ENCODE assay signal across 10 cellular contexts in the genomic region with DNA sequence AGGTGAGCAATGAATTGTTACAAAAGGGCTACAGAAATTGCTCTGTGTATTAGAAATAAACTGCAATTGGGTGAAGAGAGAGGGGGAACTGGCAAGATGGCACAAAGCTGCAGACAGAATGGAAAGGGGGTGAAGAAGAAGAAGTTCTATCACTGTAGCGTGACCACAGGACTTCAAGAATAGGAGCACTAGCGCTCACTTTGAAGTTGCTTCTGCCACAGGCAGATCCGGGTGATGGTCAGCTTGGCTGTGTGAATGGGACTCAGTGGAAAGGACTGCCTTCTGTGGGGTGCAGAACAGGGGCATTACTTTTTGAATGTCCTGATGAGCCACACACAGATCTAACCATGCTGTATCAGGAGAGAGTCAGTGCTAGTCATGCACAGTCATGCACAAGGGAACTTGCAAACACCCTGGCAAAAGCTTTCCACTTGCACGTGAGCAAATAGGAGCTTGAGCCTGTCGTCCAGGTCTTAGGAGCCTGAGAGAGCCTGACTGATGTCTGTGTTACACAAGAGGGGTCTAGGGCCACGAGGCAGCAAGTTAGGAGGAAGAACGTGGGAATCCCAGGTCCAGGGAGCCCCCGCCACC. TPM values are rescaled to one million over a fixed set of nuclear protein-coding genes. Genes with fewer than 3 reads are reported as not detected.
A peak's percentile ranks its signal among the peaks of the same experiment; 100 is the strongest.
DNase-seq lines count a peak whose midpoint lies in the region; ATAC-seq, FAIRE-seq and TF ChIP-seq lines count a peak whose summit lies in the region.
"Had no signal": no experiment of that assay in that cellular context is flagged by ENCODE, and none has a peak within 500 bp of the region (broad histone marks: within the 10 kb centered on the region; RNA-seq: fewer than 3 reads in every experiment).

No MANE protein-coding gene starts in this region.

- peaks cover 56% of the 10 kb centered on the region for H3K4me1 Mint-ChIP-seq in activated T-cell treated with anti-CD3 and anti-CD28 coated beads, Interleukin-2, amount 50 U/mL, for 72 hours (ENCODE audit: low read depth)

- no peaks in the 10 kb centered on the region for H4K20me1 ChIP-seq in OCI-LY7 (ENCODE audit: insufficient read depth, low read length)
- no peaks in the 10 kb centered on the region for H4K20me1 ChIP-seq in H1 (replicated peaks in 1 of 2; ENCODE audit: control insufficient read depth in 1 of 2, insufficient read depth in 2 of 2, low read length in 2 of 2)

- no peaks in the 10 kb centered on the region for H3K79me2 ChIP-seq in OCI-LY7 (ENCODE audit: insufficient read depth, low read depth, low read length)
- H3K79me2 ChIP-seq in H1 (ENCODE audit: control insufficient read depth in 1 of 2, insufficient read depth in 2 of 2, low read length in 2 of 2) = no peaks in the 10 kb centered on the region

- H2BK120ac ChIP-seq in H1 (replicated peaks; ENCODE audit: low read depth, low read length) = no peak overlapping the region

- no peaks in the 10 kb centered on the region for H3K9me2 ChIP-seq in OCI-LY7 (ENCODE audit: insufficient read depth, low read length)

- H3K36me3 ChIP-seq in OCI-LY7 (ENCODE audit: insufficient read depth, low read length) (no peaks in the 10 kb centered on the region), H1 (ENCODE audit: control insufficient read depth in 2 of 4, insufficient read depth in 4 of 4, low read length in 3 of 4) (no peaks in the 10 kb centered on the region), vagina (no peaks in the 10 kb centered on the region)

- H2AFZ ChIP-seq in OCI-LY7 (ENCODE audit: low read length) = peak overlapping the region; percentile 24; the same call in 1 of the 2 replicates
- peak overlapping the region; percentile 97 for H2AFZ ChIP-seq in H1 (ENCODE audit: low read length)

- no peaks in the 10 kb centered on the region for H3K79me1 ChIP-seq in H1 (ENCODE audit: low read depth, low read length)

- H2AK5ac ChIP-seq in H1 (ENCODE audit: low read depth, low read length) = no peak overlapping the region

- intact Hi-C loops in OCI-LY7 (cut with micrococcal nuclease; ENCODE audit: unreplicated experiment) (loop anchor here (1.0 to 5.0 kb wide), 6 partner anchors 70 to 293 kb away; no protein-coding TSS in a partner anchor), vagina (cut with DNase I) (no loop called here)

- H2BK20ac ChIP-seq in H1 (ENCODE audit: low read length) = no peak overlapping the region

- no peak overlapping the region for H3K18ac ChIP-seq in H1 (ENCODE audit: extremely low read depth, low read length)

- H3K23me2 ChIP-seq in H1 (ENCODE audit: low read depth, low read length) = no peaks in the 10 kb centered on the region

- H3K14ac ChIP-seq in H1 (ENCODE audit: insufficient read length) = no peak overlapping the region

- BruUV-seq in OCI-LY7 (replicated peaks; lab: Mats Ljungman, UMichigan) = no TSS peak

- H3K27ac Mint-ChIP-seq in activated T-cell treated with anti-CD3 and anti-CD28 coated beads, Interleukin-2, amount 50 U/mL, for 72 hours = no peak overlapping the region

- peak; percentile 40 for DNase-seq in NOMO-1 treated with DMSO at 0.1 percent for 48 hours (lab: John Stamatoyannopoulos, UW; ENCODE audit: unreplicated experiment)
- DNase-seq in NOMO-1 treated with dmso at 0.1 percent for 144 hours (lab: John Stamatoyannopoulos, UW; ENCODE audit: unreplicated experiment) = no peak
- DNase-seq in OCI-LY7 (ENCODE audit: low spot score) = no peak
- no peak for DNase-seq in H1 (ENCODE audit: low read depth in 1 of 2, low spot score in 2 of 2)
- no peak for DNase-seq in omental fat pad (ENCODE audit: low spot score)
- no peak for DNase-seq in stimulated activated CD4-positive, alpha-beta T cell treated with anti-CD3 and anti-CD28 coated beads, Interleukin-4, amount 100 ng/mL, for 1 hour
- no peak for DNase-seq in vagina (ENCODE audit: extremely low spot score in 2 of 2)
- no peak for DNase-seq in activated T-cell treated with anti-CD3 and anti-CD28 coated beads, Interleukin-2, amount 50 U/mL, for 72 hours

- no peak for TF ChIP-seq EP300 in H1 (IDR thresholded peaks at IDR 0.05; ENCODE audit: borderline replicate concordance in 1 of 2, low read depth in 2 of 2, low read length in 2 of 2)

- no peak for FAIRE-seq in H1 (lab: Jason Lieb, UNC)

- no peak overlapping the region for H3K56ac ChIP-seq in H1 (replicated peaks; ENCODE audit: insufficient read length, low read depth, low read length)

- no peak overlapping the region for H4K91ac ChIP-seq in H1 (replicated peaks; ENCODE audit: insufficient read length, low read length)

- H3K4me3 ChIP-seq in OCI-LY7 (ENCODE audit: low read depth, low read length, poor library complexity, severe bottlenecking) = no peak overlapping the region
- H3K4me3 ChIP-seq in H1 (ENCODE audit: extremely low read depth in 1 of 4, insufficient read depth in 2 of 4, low read depth in 3 of 4, low read length in 4 of 4) = no peak overlapping the region
- no peak overlapping the region for H3K4me3 ChIP-seq in vagina

- no peak overlapping the region for H2BK5ac ChIP-seq in H1 (ENCODE audit: low read depth, low read length)

- no peak for TF ChIP-seq RAD21 in H1 (IDR thresholded peaks at IDR 0.05 in 1 of 2, conservative IDR thresholded peaks at IDR 0.05 in 1 of 2; ENCODE audit: low read depth in 2 of 2, low read length in 2 of 2)

- peak; percentile 39; the same call in 1 of the 2 replicates for TF ChIP-seq CTCF in OCI-LY7 (conservative IDR thresholded peaks at IDR 0.05; ENCODE audit: low read length)
- TF ChIP-seq CTCF in H1 (IDR thresholded peaks at IDR 0.05; ENCODE audit: control extremely low read depth in 1 of 3, insufficient read depth in 1 of 3, low read depth in 1 of 3, low read length in 3 of 3) = no peak
- peak in 1 of 3 donors; percentile 35 for TF ChIP-seq CTCF in omental fat pad (IDR thresholded peaks at IDR 0.05)
- peak in 1 of 3 experiments; percentile 3 for TF ChIP-seq CTCF in vagina (IDR thresholded peaks at IDR 0.05)

- peak overlapping the region in 1 of 2 donors; percentile 2 for H3K4me3 Mint-ChIP-seq in activated T-cell treated with anti-CD3 and anti-CD28 coated beads, Interleukin-2, amount 50 U/mL, for 72 hours

- no peak overlapping the region for H3K4ac ChIP-seq in H1 (replicated peaks; ENCODE audit: insufficient read length, low read depth, low read length)

- H3K9me3 ChIP-seq in OCI-LY7 (ENCODE audit: low read length) = no peaks in the 10 kb centered on the region
- H3K9me3 ChIP-seq in H1 (ENCODE audit: insufficient read depth in 2 of 2, low read depth in 1 of 2, low read length in 1 of 2) = no peaks in the 10 kb centered on the region
- H3K9me3 ChIP-seq in vagina = no peaks in the 10 kb centered on the region

- H3K36me3 Mint-ChIP-seq in activated T-cell treated with anti-CD3 and anti-CD28 coated beads, Interleukin-2, amount 50 U/mL, for 72 hours (ENCODE audit: insufficient read depth in 2 of 2) = peaks cover 0 to 3% of the 10 kb centered on the region in 2 donors

- POLR2A ChIA-PET in OCI-LY7 (lab: Charles Lee) = no interaction called here
- POLR2A ChIA-PET in H1 (lab: Charles Lee; ENCODE audit: partially characterized antibody) = interaction anchor here (1.2 to 2.0 kb wide), 3 partner anchors 30 to 220 kb away, joined by 3 to 7 read pairs (median 5); partner anchors contain the start of genes CCNI2, IRF1 and RAD50

- no peak overlapping the region for H2BK15ac ChIP-seq in H1 (ENCODE audit: low read length)

- CTCF ChIA-PET in OCI-LY7 (lab: Charles Lee; ENCODE audit: unreplicated experiment) (interaction anchor here (0.7 to 1.0 kb wide), 2 partner anchors 141 to 274 kb away, joined by 3 to 5 read pairs; no protein-coding TSS in a partner anchor), H1 (lab: Charles Lee; ENCODE audit: partially characterized antibody) (interaction anchor here (0.7 to 3.6 kb wide), 73 partner anchors 10 to 356 kb away, joined by 3 to 46 read pairs (median 4); partner anchors contain the start of genes CCNI2, IL13 and IL5)

- no peak overlapping the region for H2BK12ac ChIP-seq in H1 (ENCODE audit: low read depth, low read length)

- TF ChIP-seq POLR2A in H1 (IDR thresholded peaks at IDR 0.05; ENCODE audit: control extremely low read depth in 1 of 2, low read depth in 2 of 2, low read length in 2 of 2) = no peak
- TF ChIP-seq POLR2A in vagina (IDR thresholded peaks at IDR 0.05) = no peak

- no peak overlapping the region for H3K9ac ChIP-seq in H1 (replicated peaks in 1 of 4; ENCODE audit: extremely low read depth in 1 of 4, low read depth in 3 of 4, low read length in 3 of 4)

- H3K27me3 Mint-ChIP-seq in activated T-cell treated with anti-CD3 and anti-CD28 coated beads, Interleukin-2, amount 50 U/mL, for 72 hours (ENCODE audit: low read depth) = peaks cover 24% of the 10 kb centered on the region

- H3K27me3 ChIP-seq in H1 (replicated peaks in 1 of 4; ENCODE audit: control insufficient read depth in 3 of 4, extremely low read depth in 1 of 4, insufficient read depth in 3 of 4, low read length in 3 of 4) (no peaks in the 10 kb centered on the region), vagina (no peaks in the 10 kb centered on the region)

- H3K27ac ChIP-seq in OCI-LY7 (ENCODE audit: low read depth, low read length, poor library complexity, severe bottlenecking) = no peak overlapping the region
- no peak overlapping the region for H3K27ac ChIP-seq in H1 (ENCODE audit: low read depth, low read length)
- no peak overlapping the region for H3K27ac ChIP-seq in vagina

- peak; percentile 34 for ATAC-seq in omental fat pad (ENCODE audit: low FRiP score)
- no peak for ATAC-seq in activated T-cell treated with anti-CD3 and anti-CD28 coated beads, Interleukin-2, amount 50 U/mL, for 72 hours (replicated peaks in 1 of 2)

- H3K4me1 ChIP-seq in OCI-LY7 (ENCODE audit: insufficient read depth, low read length, poor library complexity, severe bottlenecking) (peaks cover 29% of the 10 kb centered on the region), H1 (replicated peaks in 1 of 4; ENCODE audit: control insufficient read depth in 3 of 4, insufficient read depth in 4 of 4, low read length in 3 of 4) (no peaks in the 10 kb centered on the region), vagina (no peaks in the 10 kb centered on the region)

- H3K4me2 ChIP-seq in OCI-LY7 (ENCODE audit: low read length) (peak overlapping the region; percentile 57), H1 (ENCODE audit: insufficient read depth in 1 of 2, low read depth in 2 of 2, low read length in 2 of 2) (peak overlapping the region in 1 of 2 experiments; percentile 12; a peak in 1 of 4 replicates)

- 82% methylated on average over 8 of the region's 8 CpGs; no CpG with 5 or more reads in 1 of the 2 experiments for WGBS in H1 (ENCODE audit: extremely low coverage in 1 of 2, insufficient coverage in 1 of 2, insufficient read length in 1 of 2, insufficient replicate concordance in 2 of 2, low coverage in 1 of 2, low lambda C conversion rate in 2 of 2, missing lambda C conversion rate in 1 of 2), 2 experiments

- no peak overlapping the region; the same call in 1 of the 2 replicates for H4K8ac ChIP-seq in H1 (ENCODE audit: extremely low read depth, insufficient read depth, low read length)

- peaks cover 0 to 2% of the 10 kb centered on the region in 2 donors for H3K9me3 Mint-ChIP-seq in activated T-cell treated with anti-CD3 and anti-CD28 coated beads, Interleukin-2, amount 50 U/mL, for 72 hours

- no peak overlapping the region for H3K23ac ChIP-seq in H1 (ENCODE audit: insufficient read length)

- no peak overlapping the region for H4K5ac ChIP-seq in H1 (ENCODE audit: insufficient read length, low read depth, low read length)

RNA-seq across cellular contexts. Expression of gene IL5, which starts 16.3 kb away (rescaled TPM):
- not detected in 2 replicates for total RNA-seq in OCI-LY7 (2014; rRNA removed; shearing (Covaris generic))
- not detected in 2 replicates for total RNA-seq in OCI-LY7 (2022)
- total RNA-seq in H1 (2021; fragmentation: NEBNext Ultra II Directional; extraction: Animal tissue kit (Norgen Biotek cat#: 25700)) = not detected in 2 replicates
- not detected in 2 replicates for polyA plus RNA-seq in H1 (2011; rRNA removed)
- polyA plus RNA-seq in H1 (2011; cell fraction: cytosol; rRNA removed) = not detected
- not detected for polyA plus RNA-seq in H1 (2011; cell fraction: nucleus; rRNA removed)
- not detected in 4 replicates for polyA plus RNA-seq in H1 (2012, experiment 1 of 2)
- polyA plus RNA-seq in H1 (2012, experiment 2 of 2) = not detected
- polyA plus RNA-seq in H1 (2013, experiment 1 of 2) = not detected
- polyA plus RNA-seq in H1 (2013, experiment 2 of 2) = not detected
- not detected in 2 replicates for polyA minus RNA-seq in H1 (2011; rRNA and poly(A)+ RNA removed)
- polyA minus RNA-seq in H1 (2011; cell fraction: cytosol; rRNA and poly(A)+ RNA removed) = not detected
- polyA minus RNA-seq in H1 (2011; cell fraction: nucleus; rRNA and poly(A)+ RNA removed) = not detected
- total RNA-seq in omental fat pad = not detected
- total RNA-seq in vagina = not detected
- total RNA-seq in activated T-cell treated with anti-CD3 and anti-CD28 coated beads, Interleukin-2, amount 50 U/mL, for 72 hours = 1 to 10 TPM; 1.3 to 2.1 TPM
- total RNA-seq: A673, liver had no signal
- polyA plus RNA-seq: liver had no signal

RNA-seq across cellular contexts. Expression of gene RAD50, which starts 29.7 kb away (rescaled TPM):
- total RNA-seq in OCI-LY7 (2014; rRNA removed; shearing (Covaris generic)) = 24.0 and 34.1 TPM in 2 replicates
- total RNA-seq in OCI-LY7 (2022) (59.8 and 70.0 TPM in 2 replicates), omental fat pad (10 to 100 TPM; 23.4 to 37.4 (median 29.8) TPM), vagina (29.0 TPM)
- total RNA-seq in H1 (2021; fragmentation: NEBNext Ultra II Directional; extraction: Animal tissue kit (Norgen Biotek cat#: 25700)) = 39.4 and 40.8 TPM in 2 replicates
- polyA plus RNA-seq in H1 (2011; rRNA removed) = 6.4 and 10.1 TPM in 2 replicates
- 13.2 TPM for polyA plus RNA-seq in H1 (2011; cell fraction: cytosol; rRNA removed)
- polyA plus RNA-seq in H1 (2011; cell fraction: nucleus; rRNA removed) = 10.5 TPM
- 21.4 to 30.0 TPM (median 26.5 TPM) in 4 replicates for polyA plus RNA-seq in H1 (2012, experiment 1 of 2)
- 1.1 TPM for polyA plus RNA-seq in H1 (2012, experiment 2 of 2)
- 29.0 TPM for polyA plus RNA-seq in H1 (2013, experiment 1 of 2)
- polyA plus RNA-seq in H1 (2013, experiment 2 of 2) = 28.1 TPM
- 29.8 and 30.5 TPM in 2 replicates for polyA minus RNA-seq in H1 (2011; rRNA and poly(A)+ RNA removed)
- 20.6 TPM for polyA minus RNA-seq in H1 (2011; cell fraction: cytosol; rRNA and poly(A)+ RNA removed)
- 37.9 TPM for polyA minus RNA-seq in H1 (2011; cell fraction: nucleus; rRNA and poly(A)+ RNA removed)
- 10 to 100 TPM; 42.1 to 46.1 TPM for total RNA-seq in activated T-cell treated with anti-CD3 and anti-CD28 coated beads, Interleukin-2, amount 50 U/mL, for 72 hours

RNA-seq across cellular contexts. Expression of gene IRF1, which starts 36.5 kb away (rescaled TPM):
- 25.9 and 39.4 TPM in 2 replicates for total RNA-seq in OCI-LY7 (2014; rRNA removed; shearing (Covaris generic))
- total RNA-seq in OCI-LY7 (2022) = 24.8 and 32.3 TPM in 2 replicates
- 8.5 TPM in 2 replicates for total RNA-seq in H1 (2021; fragmentation: NEBNext Ultra II Directional; extraction: Animal tissue kit (Norgen Biotek cat#: 25700))
- polyA plus RNA-seq in H1 (2011; rRNA removed) = 2.9 and 4.0 TPM in 2 replicates
- polyA plus RNA-seq in H1 (2011; cell fraction: cytosol; rRNA removed) = 3.7 TPM
- polyA plus RNA-seq in H1 (2011; cell fraction: nucleus; rRNA removed) = 9.7 TPM
- 6.1 to 7.7 TPM (median 7.3 TPM) in 4 replicates for polyA plus RNA-seq in H1 (2012, experiment 1 of 2)
- polyA plus RNA-seq in H1 (2012, experiment 2 of 2) = 6.4 TPM
- polyA plus RNA-seq in H1 (2013, experiment 1 of 2) = 3.9 TPM
- polyA plus RNA-seq in H1 (2013, experiment 2 of 2) = 2.8 TPM
- polyA minus RNA-seq in H1 (2011; rRNA and poly(A)+ RNA removed) = 11.9 and 15.3 TPM in 2 replicates
- polyA minus RNA-seq in H1 (2011; cell fraction: cytosol; rRNA and poly(A)+ RNA removed) = 5.3 TPM
- 25.1 TPM for polyA minus RNA-seq in H1 (2011; cell fraction: nucleus; rRNA and poly(A)+ RNA removed)
- total RNA-seq in omental fat pad = 100 to 1,000 TPM in 3 of 4 donors, 10 to 100 TPM in 1; 23.5 to 172 (median 133) TPM
- total RNA-seq in vagina = 49.8 TPM
- total RNA-seq in activated T-cell treated with anti-CD3 and anti-CD28 coated beads, Interleukin-2, amount 50 U/mL, for 72 hours = 100 to 1,000 TPM; 212 to 226 TPM
